Comparison of ENCODE assay signal across 9 cellular contexts in the genomic region with DNA sequence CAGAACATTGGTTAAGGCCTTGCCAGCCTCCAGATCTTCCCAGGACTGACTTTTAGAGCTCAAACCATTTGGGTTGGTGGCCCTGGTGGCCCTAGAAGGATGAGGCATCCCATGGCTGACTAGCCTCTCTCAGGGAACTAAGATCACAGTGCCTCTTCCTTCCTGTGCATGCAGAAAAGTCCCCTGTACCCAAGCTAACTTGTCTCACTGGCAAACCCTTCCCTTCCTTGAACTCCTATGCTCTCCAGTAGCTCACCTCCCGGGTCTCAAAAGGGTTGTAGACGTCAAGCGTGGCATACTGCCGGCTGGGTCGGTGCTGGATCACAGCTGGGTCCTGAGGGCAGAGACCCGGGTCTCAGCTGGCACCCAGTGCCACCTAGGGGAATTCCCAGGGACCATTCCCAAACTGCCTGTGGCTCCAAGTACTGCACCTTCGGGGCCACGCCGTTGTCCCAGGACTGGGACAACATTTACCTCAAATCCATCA. TPM values are rescaled to one million over a fixed set of nuclear protein-coding genes. Genes with fewer than 3 reads are reported as not detected.
DNase-seq lines count a peak whose midpoint lies in the region; ATAC-seq and TF ChIP-seq lines count a peak whose summit lies in the region.
"Had no signal": no experiment of that assay in that cellular context is flagged by ENCODE, and none has a peak within 500 bp of the region (broad histone marks: within the 10 kb centered on the region; RNA-seq: fewer than 3 reads in every experiment).

No MANE protein-coding gene starts in this region.

- H3K4me1 Mint-ChIP-seq in activated CD8-positive, alpha-beta T cell treated with anti-CD3 and anti-CD28 coated beads for 36 hours (ENCODE audit: low read depth) = peaks cover 31% of the 10 kb centered on the region
- H3K4me1 Mint-ChIP-seq in stimulated activated naive CD8-positive, alpha-beta T cell treated with anti-CD3 and anti-CD28 coated beads, Interleukin-15, Interleukin-2, amounts not matched to agents 100 ng/mL and 50 ng/mL, for 24 hours (ENCODE audit: low read depth) = peaks cover 40% of the 10 kb centered on the region

- DNase-seq in EH (ENCODE audit: low read depth) = peak; percentile 39
- peak; percentile 47 for DNase-seq in activated CD8-positive, alpha-beta T cell treated with anti-CD3 and anti-CD28 coated beads for 36 hours
- no peak for DNase-seq in DMS 273 (lab: John Stamatoyannopoulos, UW; ENCODE audit: unreplicated experiment)
- DNase-seq in superior temporal gyrus (ENCODE audit: extremely low spot score) = no peak

- peak; percentile 1 for ATAC-seq in HG02798 (IDR thresholded peaks at IDR 0.05; ENCODE audit: poor library complexity, unreplicated experiment)
- ATAC-seq in activated CD8-positive, alpha-beta T cell treated with anti-CD3 and anti-CD28 coated beads for 36 hours = peak; percentile 43
- no peak for ATAC-seq in GM18502 (IDR thresholded peaks at IDR 0.05; ENCODE audit: poor library complexity, unreplicated experiment)

- intact Hi-C loops in activated CD8-positive, alpha-beta T cell treated with anti-CD3 and anti-CD28 coated beads for 36 hours (cut with micrococcal nuclease) = loop anchor here (5.0 kb wide), 1 partner anchor 46 kb away; a partner anchor contains a TSS

- no peaks in the 10 kb centered on the region for H3K27me3 Mint-ChIP-seq in activated CD8-positive, alpha-beta T cell treated with anti-CD3 and anti-CD28 coated beads for 36 hours
- H3K27me3 Mint-ChIP-seq in stimulated activated naive CD8-positive, alpha-beta T cell treated with anti-CD3 and anti-CD28 coated beads, Interleukin-15, Interleukin-2, amounts not matched to agents 100 ng/mL and 50 ng/mL, for 24 hours = no peaks in the 10 kb centered on the region

- H3K4me3 ChIP-seq in iPS-18c (ENCODE audit: insufficient read depth, low read depth, low read length) = peak overlapping the region; percentile 67

- no peaks in the 10 kb centered on the region for H3K9me3 ChIP-seq in iPS-18c (ENCODE audit: control insufficient read depth, insufficient read depth, low read length)

- TF ChIP-seq CTCF in activated CD8-positive, alpha-beta T cell treated with anti-CD3 and anti-CD28 coated beads for 36 hours (IDR thresholded peaks at IDR 0.05) = peak; percentile 17

- peaks cover 76% of the 10 kb centered on the region for H3K36me3 Mint-ChIP-seq in activated CD8-positive, alpha-beta T cell treated with anti-CD3 and anti-CD28 coated beads for 36 hours (ENCODE audit: low read depth)
- peaks cover 82% of the 10 kb centered on the region for H3K36me3 Mint-ChIP-seq in stimulated activated naive CD8-positive, alpha-beta T cell treated with anti-CD3 and anti-CD28 coated beads, Interleukin-15, Interleukin-2, amounts not matched to agents 100 ng/mL and 50 ng/mL, for 24 hours (ENCODE audit: low read depth)

- H3K4me3 Mint-ChIP-seq in activated CD8-positive, alpha-beta T cell treated with anti-CD3 and anti-CD28 coated beads for 36 hours = peak overlapping the region; percentile 96
- H3K4me3 Mint-ChIP-seq in stimulated activated naive CD8-positive, alpha-beta T cell treated with anti-CD3 and anti-CD28 coated beads, Interleukin-15, Interleukin-2, amounts not matched to agents 100 ng/mL and 50 ng/mL, for 24 hours = peak overlapping the region; percentile 90

- CTCF ChIA-PET in activated CD8-positive, alpha-beta T cell treated with anti-CD3 and anti-CD28 coated beads for 36 hours (lab: Charles Lee) = interaction anchor here (0.9 to 18.9 kb wide), 8 partner anchors 9 to 87 kb away, joined by 3 to 232 read pairs (median 4); a partner anchor contains a TSS

- POLR2A ChIA-PET in activated CD8-positive, alpha-beta T cell treated with anti-CD3 and anti-CD28 coated beads for 36 hours (lab: Charles Lee) = interaction anchor here (0.6 to 4.7 kb wide), 11 partner anchors 10 to 62 kb away, joined by 3 to 37 read pairs (median 3); a partner anchor contains a TSS

- H3K9me3 Mint-ChIP-seq in activated CD8-positive, alpha-beta T cell treated with anti-CD3 and anti-CD28 coated beads for 36 hours = no peaks in the 10 kb centered on the region
- H3K9me3 Mint-ChIP-seq in stimulated activated naive CD8-positive, alpha-beta T cell treated with anti-CD3 and anti-CD28 coated beads, Interleukin-15, Interleukin-2, amounts not matched to agents 100 ng/mL and 50 ng/mL, for 24 hours = no peaks in the 10 kb centered on the region

- peak overlapping the region; percentile 89 for H3K27ac Mint-ChIP-seq in activated CD8-positive, alpha-beta T cell treated with anti-CD3 and anti-CD28 coated beads for 36 hours
- H3K27ac Mint-ChIP-seq in stimulated activated naive CD8-positive, alpha-beta T cell treated with anti-CD3 and anti-CD28 coated beads, Interleukin-15, Interleukin-2, amounts not matched to agents 100 ng/mL and 50 ng/mL, for 24 hours = peak overlapping the region; percentile 94

RNA-seq across cellular contexts. Expression of a gene that starts 0.7 kb away (rescaled TPM):
- 10 to 100 TPM; 81.3 to 97.2 TPM for total RNA-seq in activated CD8-positive, alpha-beta T cell treated with anti-CD3 and anti-CD28 coated beads for 36 hours

RNA-seq across cellular contexts. Expression of a gene that starts 6.2 kb away (rescaled TPM):
- total RNA-seq in activated CD8-positive, alpha-beta T cell treated with anti-CD3 and anti-CD28 coated beads for 36 hours = 10 to 100 TPM; 41.1 to 42.2 TPM

RNA-seq across cellular contexts. Expression of a gene that starts 11.9 kb away (rescaled TPM):
- 10 to 100 TPM; 80.6 to 85.4 TPM for total RNA-seq in activated CD8-positive, alpha-beta T cell treated with anti-CD3 and anti-CD28 coated beads for 36 hours

RNA-seq across cellular contexts. Expression of a gene that starts 15.8 kb away (rescaled TPM):
- 1 to 10 TPM; 1.5 TPM for total RNA-seq in activated CD8-positive, alpha-beta T cell treated with anti-CD3 and anti-CD28 coated beads for 36 hours

RNA-seq across cellular contexts. Expression of a gene that starts 39.8 kb away (rescaled TPM):
- not detected for total RNA-seq in activated CD8-positive, alpha-beta T cell treated with anti-CD3 and anti-CD28 coated beads for 36 hours
- total RNA-seq: T-helper 1 cell treated with Interleukin-12 subunit alpha and Interleukin-12 subunit beta and Interleukin-4 antibody, amounts not matched to agents 30 ng/mL and 1 ng/mL, for 36 hours had no signal

Comparison
In these comparisons a context has a peak if more than half of its experiments do, and no peak if none do; other contexts are left out.
1. DNase-seq: peak in EH (single experiment) and activated CD8-positive, alpha-beta T cell treated with anti-CD3 and anti-CD28 coated beads for 36 hours (single experiment); none in DMS 273 (single experiment) and superior temporal gyrus (single experiment).